Comparison of ENCODE assay signal across 8 cellular contexts in the genomic region with DNA sequence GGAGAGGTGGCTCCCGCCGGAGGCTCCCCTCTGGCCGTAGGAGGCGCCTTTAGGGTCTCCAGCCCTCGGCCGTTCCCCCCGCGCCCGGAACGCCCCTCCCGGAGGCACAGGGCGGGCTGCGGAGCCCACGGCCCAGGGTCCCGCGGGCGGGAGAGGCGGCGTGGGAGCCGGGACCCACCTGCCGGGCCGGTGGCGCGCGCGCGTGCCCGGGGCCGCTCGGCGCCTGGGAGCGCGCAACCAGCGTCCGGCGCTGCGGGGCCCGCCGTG. TPM values are rescaled to one million over a fixed set of nuclear protein-coding genes. Genes with fewer than 3 reads are reported as not detected.
DNase-seq lines count a peak whose midpoint lies in the region; ATAC-seq and TF ChIP-seq lines count a peak whose summit lies in the region.

A gene with protein sequence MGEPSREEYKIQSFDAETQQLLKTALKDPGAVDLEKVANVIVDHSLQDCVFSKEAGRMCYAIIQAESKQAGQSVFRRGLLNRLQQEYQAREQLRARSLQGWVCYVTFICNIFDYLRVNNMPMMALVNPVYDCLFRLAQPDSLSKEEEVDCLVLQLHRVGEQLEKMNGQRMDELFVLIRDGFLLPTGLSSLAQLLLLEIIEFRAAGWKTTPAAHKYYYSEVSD (minus strand): TSS at position 266 of the 267 bp plus-strand sequence. CDS start 1,036 bp downstream, outside the sequence.

- H3K4me1 ChIP-seq in Karpas-422 (ENCODE audit: low read length), result peaks cover 33% of the 10 kb centered on the region
- H3K4me1 ChIP-seq in lower lobe of right lung, result peaks cover 23% of the 10 kb centered on the region
- peaks cover 13 to 41% (median 26%) of the 10 kb centered on the region in 4 donors for H3K4me1 ChIP-seq in upper lobe of left lung

- TF ChIP-seq EP300 in upper lobe of left lung (IDR thresholded peaks at IDR 0.05), result no peak

- no peaks in the 10 kb centered on the region for H4K20me1 ChIP-seq in Karpas-422 (ENCODE audit: insufficient read depth, low read depth, low read length)

- peak within 1 kb of the TSS; percentile 76 for H3K4me3 Mint-ChIP-seq in chondrocyte (ENCODE audit: unreplicated experiment)

- peak within 1 kb of the TSS; percentile 70 for H3K4me3 ChIP-seq in GM08714 (ENCODE audit: low read length)
- peak within 1 kb of the TSS; percentile 98 for H3K4me3 ChIP-seq in Karpas-422 (ENCODE audit: low read length)
- H3K4me3 ChIP-seq in lower lobe of right lung, result peak within 1 kb of the TSS; percentile 93
- peak within 1 kb of the TSS; percentile 84 to 98 (median 92) for H3K4me3 ChIP-seq in upper lobe of left lung

- ATAC-seq in lower lobe of right lung (no peak), upper lobe of left lung (ENCODE audit: low FRiP score in 2 of 2) (no peak)

- peaks cover 20% of the 10 kb centered on the region for H3K4me1 Mint-ChIP-seq in chondrocyte (ENCODE audit: low read depth)

- H3K27ac ChIP-seq in Karpas-422 (ENCODE audit: low read length) (peak within 1 kb of the TSS; percentile 70), lower lobe of right lung (peak within 1 kb of the TSS; percentile 99), upper lobe of left lung (peak within 1 kb of the TSS; percentile 95 to 99 (median 96))

- TF ChIP-seq POLR2A in upper lobe of left lung (IDR thresholded peaks at IDR 0.05), result peak in 1 of 4 donors; percentile 79

- H3K27me3 ChIP-seq in Karpas-422 (ENCODE audit: low read length), result no peaks in the 10 kb centered on the region
- no peaks in the 10 kb centered on the region for H3K27me3 ChIP-seq in lower lobe of right lung (ENCODE audit: low read depth)
- no peaks in the 10 kb centered on the region for H3K27me3 ChIP-seq in upper lobe of left lung

- peaks cover 5% of the 10 kb centered on the region for H3K36me3 Mint-ChIP-seq in chondrocyte (ENCODE audit: low read depth)

- no peak for TF ChIP-seq CTCF in chondrocyte (IDR thresholded peaks at IDR 0.05)
- TF ChIP-seq CTCF in lower lobe of right lung (IDR thresholded peaks at IDR 0.05), result no peak
- no peak for TF ChIP-seq CTCF in upper lobe of left lung (IDR thresholded peaks at IDR 0.05)

- DNase-seq in Karpas-422, result no peak
- no peak for DNase-seq in chondrocyte (ENCODE audit: low spot score)
- no peak for DNase-seq in lower lobe of right lung
- no peak for DNase-seq in upper lobe of left lung
- DNase-seq in DMS153 (lab: John Stamatoyannopoulos, UW), result no peak
- no peak for DNase-seq in NCI-H1092 (lab: John Stamatoyannopoulos, UW)
- no peak for DNase-seq in Ammon's horn (ENCODE audit: low spot score)

- H3K9ac ChIP-seq in Karpas-422 (ENCODE audit: low read length), result peak within 1 kb of the TSS; percentile 98

- WGBS in upper lobe of left lung, 2 donors, result 0% methylated on average over 6 to 7 of the region's 39 CpGs

- intact Hi-C loops in lower lobe of right lung (cut with DNase I), result no loop called here

- peaks cover 20% of the 10 kb centered on the region for H3K79me2 ChIP-seq in Karpas-422 (ENCODE audit: low read length)

- peak within 1 kb of the TSS; percentile 94 for H3K4me2 ChIP-seq in Karpas-422 (ENCODE audit: low read depth, low read length, poor library complexity, severe bottlenecking)

- H3K36me3 ChIP-seq in Karpas-422 (ENCODE audit: insufficient read depth, low read length) (peaks cover 14% of the 10 kb centered on the region), lower lobe of right lung (peaks cover 39% of the 10 kb centered on the region), upper lobe of left lung (peaks cover 6 to 17% (median 14%) of the 10 kb centered on the region in 4 donors)

- H2AFZ ChIP-seq in Karpas-422 (ENCODE audit: low read length), result peak within 1 kb of the TSS; percentile 84

- H3K9me3 ChIP-seq in Karpas-422 (ENCODE audit: low read length) (no peaks in the 10 kb centered on the region), lower lobe of right lung (no peaks in the 10 kb centered on the region), upper lobe of left lung (no peaks in the 10 kb centered on the region)

- H3K27me3 Mint-ChIP-seq in chondrocyte (ENCODE audit: low read depth), result no peaks in the 10 kb centered on the region

- H3K9me3 Mint-ChIP-seq in chondrocyte (ENCODE audit: low read depth), result no peaks in the 10 kb centered on the region

- no peaks in the 10 kb centered on the region for H3K9me2 ChIP-seq in Karpas-422 (replicated peaks; ENCODE audit: insufficient read depth, low read length)

- H3K27ac Mint-ChIP-seq in chondrocyte (ENCODE audit: unreplicated experiment), result peak within 1 kb of the TSS; percentile 91

RNA-seq across cellular contexts. Expression of the gene that starts here (rescaled TPM):
- 44.4 and 63.3 TPM in 2 replicates for total RNA-seq in Karpas-422 (2014; rRNA removed; shearing (Covaris generic); ENCODE audit: low replicate concordance)
- 19.0 to 21.6 TPM (median 20.4 TPM) in 3 replicates for total RNA-seq in chondrocyte
- 32.1 TPM for total RNA-seq in lower lobe of right lung
- total RNA-seq in upper lobe of left lung, result 10 to 100 TPM; 19.9 to 42.8 (median 36.2) TPM
